In the genomic region with DNA sequence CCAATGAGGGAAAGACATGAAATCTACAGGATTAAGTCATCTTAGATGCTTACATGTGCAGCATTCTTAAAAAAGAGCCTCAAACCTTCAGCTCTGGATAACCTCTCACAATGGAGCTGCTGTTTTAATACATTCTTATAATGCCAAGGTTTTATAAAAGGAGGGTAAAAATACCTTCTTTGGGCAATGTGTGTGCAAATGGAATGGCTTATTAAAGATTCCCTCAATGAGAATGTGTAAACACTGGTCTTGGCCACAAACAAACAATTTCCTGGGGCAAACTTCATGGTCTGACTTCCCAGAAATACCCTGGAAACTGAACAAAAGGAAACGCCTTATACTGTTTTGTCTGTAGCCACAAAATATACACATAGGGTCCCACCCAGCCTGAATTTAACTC, we compare ENCODE assay signal across 28 cellular contexts.
DNase-seq lines count a peak whose midpoint lies in the region; ATAC-seq, FAIRE-seq and TF ChIP-seq lines count a peak whose summit lies in the region.
"Had no signal": no experiment of that assay in that cellular context is flagged by ENCODE, and none has a peak within 500 bp of the region (broad histone marks: within the 10 kb centered on the region; RNA-seq: fewer than 3 reads in every experiment).

No MANE protein-coding gene starts in this region.

- TF ChIP-seq CTCF in nephron (IDR thresholded peaks at IDR 0.05; ENCODE audit: unreplicated experiment in 3 of 3) (no peak), right atrium auricular region (IDR thresholded peaks at IDR 0.05) (no peak), pancreas (IDR thresholded peaks at IDR 0.05) (no peak)

- ATAC-seq in pancreas = no peak
- ATAC-seq: A549; CD8-positive, alpha-beta T cell; GM12878 had no signal

- H3K27ac Mint-ChIP-seq in nephron = peak overlapping the region in 2 of 3 experiments; percentile 59 to 74
- H3K27ac Mint-ChIP-seq: B cell; CD4-positive, alpha-beta T cell; CD8-positive, alpha-beta T cell had no signal

- H3K9me3 ChIP-seq in adipocyte (ENCODE audit: control insufficient read depth, low read length) (no peaks in the 10 kb centered on the region), right atrium auricular region (no peaks in the 10 kb centered on the region), pancreas (no peaks in the 10 kb centered on the region)
- H3K9me3 ChIP-seq: A549; BLaER1 treated with 17β-estradiol and CSF1 and Interleukin-3, amounts not matched to agents 10 nM and 100 nM had no signal

- H3K27me3 Mint-ChIP-seq in nephron (ENCODE audit: low read depth) = no peaks in the 10 kb centered on the region
- H3K27me3 Mint-ChIP-seq: B cell; CD4-positive, alpha-beta T cell had no signal

- 48 to 73% methylated on average over 1 of the region's 1 CpG for WGBS in pancreas, 2 donors

- H3K4me1 ChIP-seq in adipocyte (ENCODE audit: control insufficient read depth, insufficient read depth, low read length) = no peaks in the 10 kb centered on the region
- H3K4me1 ChIP-seq in right atrium auricular region = no peaks in the 10 kb centered on the region
- H3K4me1 ChIP-seq in pancreas = no peaks in the 10 kb centered on the region
- H3K4me1 ChIP-seq: A549 had no signal

- intact Hi-C loops in pancreas (cut with DNase I) = no loop called here

- no peak for FAIRE-seq in pancreas (lab: Jason Lieb, UNC)
- FAIRE-seq: A549, G401.6, GM12878, GM12892, GM19239 had no signal

- no peak overlapping the region for H3K4me3 ChIP-seq in adipocyte (ENCODE audit: low read length)
- no peak overlapping the region for H3K4me3 ChIP-seq in right atrium auricular region
- H3K4me3 ChIP-seq in pancreas = no peak overlapping the region
- H3K4me3 ChIP-seq: A549; BLaER1 treated with 17β-estradiol and CSF1 and Interleukin-3, amounts not matched to agents 10 nM and 100 nM; GM12878 had no signal

- DNase-seq in COLO829 (ENCODE audit: low spot score) (peak; percentile 17), M059J (ENCODE audit: low read depth) (peak; percentile 30), adipocyte (ENCODE audit: low read depth) (peak; percentile 5), right atrium auricular region (ENCODE audit: low spot score) (no peak), G401 (ENCODE audit: low spot score) (no peak), SHP77 treated with DMSO at 0.1 percent for 48 hours (lab: John Stamatoyannopoulos, UW) (no peak), pancreas (no peak)
- DNase-seq: AML-193; CD4-positive, alpha-beta T cell; CD8-positive, alpha-beta T cell; COR-L47; DMS 273 treated with DMSO at 0.1 percent for 48 hours; DMS153; DMS53; DMS79; DND-41; EL; GF-D8 had no signal

- no peak overlapping the region for H3K4me3 Mint-ChIP-seq in nephron
- H3K4me3 Mint-ChIP-seq: B cell; CD4-positive, alpha-beta T cell; CD8-positive, alpha-beta T cell had no signal

- H3K27me3 ChIP-seq in adipocyte (replicated peaks; ENCODE audit: control insufficient read depth, insufficient read depth, low read length) = no peaks in the 10 kb centered on the region
- H3K27me3 ChIP-seq in right atrium auricular region = no peaks in the 10 kb centered on the region
- no peaks in the 10 kb centered on the region for H3K27me3 ChIP-seq in pancreas
- H3K27me3 ChIP-seq: BLaER1 treated with 17β-estradiol and CSF1 and Interleukin-3, amounts not matched to agents 10 nM and 100 nM had no signal

- H3K36me3 ChIP-seq in adipocyte (ENCODE audit: control insufficient read depth, insufficient read depth, low read length, severe bottlenecking) (no peaks in the 10 kb centered on the region), right atrium auricular region (no peaks in the 10 kb centered on the region), pancreas (no peaks in the 10 kb centered on the region)
- H3K36me3 ChIP-seq: BLaER1 treated with 17β-estradiol and CSF1 and Interleukin-3, amounts not matched to agents 10 nM and 100 nM had no signal

- H3K36me3 Mint-ChIP-seq in nephron (ENCODE audit: low read depth) = no peaks in the 10 kb centered on the region
- H3K36me3 Mint-ChIP-seq: CD8-positive, alpha-beta T cell had no signal

- H3K9ac ChIP-seq in adipocyte (ENCODE audit: low read length) = no peak overlapping the region
- H3K9ac ChIP-seq: BLaER1 treated with 17β-estradiol and CSF1 and Interleukin-3, amounts not matched to agents 10 nM and 100 nM had no signal

- H3K9me3 Mint-ChIP-seq in nephron = no peaks in the 10 kb centered on the region
- H3K9me3 Mint-ChIP-seq: CD4-positive, alpha-beta T cell; CD8-positive, alpha-beta T cell had no signal

- H3K4me1 Mint-ChIP-seq in nephron = peaks cover under 1% of the 10 kb centered on the region
- H3K4me1 Mint-ChIP-seq: B cell had no signal

- in situ Hi-C loops in G401 (cut with HindIII; ENCODE audit: low sequenced_read_pairs) = no loop called here

- H3K27ac ChIP-seq in right atrium auricular region (no peak overlapping the region), pancreas (no peak overlapping the region)
- H3K27ac ChIP-seq: 22Rv1; A549; BLaER1 treated with 17β-estradiol and CSF1 and Interleukin-3, amounts not matched to agents 10 nM and 100 nM; C4-2B had no signal

Comparison
In these comparisons a context has a peak if more than half of its experiments do, and no peak if none do; other contexts are left out.
1. DNase-seq: peak in COLO829 (single experiment), M059J (single experiment) and adipocyte (single experiment); none in right atrium auricular region (single experiment), G401 (single experiment), SHP77 treated with DMSO at 0.1 percent for 48 hours (single experiment) and pancreas (0 of 6).